Comparison of ENCODE assay signal across 15 cellular contexts in the genomic region with DNA sequence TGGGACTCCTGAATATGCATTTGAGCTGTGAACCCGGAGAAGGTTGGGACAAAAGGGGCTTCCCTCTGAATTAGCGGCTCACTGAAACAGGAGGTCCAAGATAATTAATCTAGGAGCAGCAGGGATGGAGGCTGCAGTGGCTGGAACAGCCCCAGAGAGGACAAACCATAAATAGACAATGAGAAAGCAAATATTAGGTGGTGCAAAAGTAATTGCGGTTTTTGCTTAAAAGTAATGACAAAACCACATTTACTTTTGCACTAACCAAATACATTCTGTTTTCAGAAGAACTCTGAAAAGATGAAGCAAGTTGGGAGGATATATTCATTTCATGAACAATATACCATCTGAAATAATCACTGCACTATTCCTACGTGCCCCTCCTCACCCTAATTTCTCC.
"Had no signal": no experiment of that assay in that cellular context is flagged by ENCODE, and none has a peak within 500 bp of the region (broad histone marks: within the 10 kb centered on the region; RNA-seq: fewer than 3 reads in every experiment).

No MANE protein-coding gene starts in this region.

- H3K4me1 ChIP-seq: colonic mucosa, foreskin keratinocyte had no signal

- H3K4me3 Mint-ChIP-seq: naive thymus-derived CD4-positive, alpha-beta T cell had no signal

- ATAC-seq: foreskin keratinocyte; left lobe of liver; naive thymus-derived CD4-positive, alpha-beta T cell; right cardiac atrium had no signal

- H3K27ac ChIP-seq: colonic mucosa, foreskin keratinocyte had no signal

- H3K4me1 Mint-ChIP-seq: naive thymus-derived CD4-positive, alpha-beta T cell had no signal

- H3K27ac Mint-ChIP-seq: naive thymus-derived CD4-positive, alpha-beta T cell had no signal

- H3K36me3 Mint-ChIP-seq: naive thymus-derived CD4-positive, alpha-beta T cell had no signal

- H3K9me3 ChIP-seq: colonic mucosa had no signal

- DNase-seq: colonic mucosa; dermis blood vessel endothelial cell; erythroblast; foreskin keratinocyte; islet precursor cell; mammary epithelial cell; naive thymus-derived CD4-positive, alpha-beta T cell; posterior cingulate gyrus; right cardiac atrium; stimulated activated CD4-positive, alpha-beta T cell treated with anti-CD3 and anti-CD28 coated beads, Interleukin-2, amount 100 ng/mL, for 48 hours; stimulated activated naive CD4-positive, alpha-beta T cell treated with Interleukin-2 at 50 U/mL for 16 hours; trophoblast cell had no signal

- H3K4me3 ChIP-seq: colonic mucosa, smooth muscle cell had no signal

- H3K36me3 ChIP-seq: colonic mucosa had no signal

- H3K4me2 ChIP-seq: smooth muscle cell had no signal

- H3K27me3 ChIP-seq: colonic mucosa, foreskin keratinocyte had no signal

- FAIRE-seq: endothelial cell of umbilical vein had no signal
